Comparison of ENCODE assay signal across 24 cellular contexts in genomic region chr9:134949681-134950403, GRCh38. TPM values are rescaled to one million over a fixed set of nuclear protein-coding genes. Genes with fewer than 3 reads are reported as not detected.
A peak's percentile ranks its signal among the peaks of the same experiment; 100 is the strongest.
DNase-seq lines count a peak whose midpoint lies in the region; ATAC-seq, FAIRE-seq and TF ChIP-seq lines count a peak whose summit lies in the region.
"Had no signal": no experiment of that assay in that cellular context is flagged by ENCODE, and none has a peak within 500 bp of the region (broad histone marks: within the 10 kb centered on the region; RNA-seq: fewer than 3 reads in every experiment).

No MANE protein-coding gene starts in this region.

- in situ Hi-C loops in K562 (cut with MboI) = no loop called here

- no peak overlapping the region for H3K27ac ChIP-seq in K562 (ENCODE audit: extremely low read depth, low read depth, low read length)
- no peak overlapping the region for H3K27ac ChIP-seq in upper lobe of right lung
- H3K27ac ChIP-seq: BLaER1, Peyer's patch, SJCRH30 had no signal

- no peak overlapping the region for H2AFZ ChIP-seq in K562 (ENCODE audit: low read depth, low read length)
- H2AFZ ChIP-seq: GM23338 had no signal

- under 1% methylated on average over 12 of the region's 12 CpGs for WGBS in K562 (ENCODE audit: insufficient coverage, low coverage, missing lambda C conversion rate)

- intact Hi-C loops in Right ventricle myocardium superior (cut with DNase I) (no loop called here), left cardiac atrium (cut with DNase I) (no loop called here), K562 (cut with micrococcal nuclease) (no loop called here), upper lobe of right lung (cut with DNase I) (no loop called here)

- FAIRE-seq in K562 (lab: Jason Lieb, UNC) = no peak
- FAIRE-seq in D721Med (lab: Jason Lieb, UNC) = no peak
- FAIRE-seq: G401.6 had no signal

- H3K4me1 ChIP-seq in K562 (replicated peaks in 1 of 2; ENCODE audit: control insufficient read depth in 2 of 2, insufficient read depth in 2 of 2, low read length in 2 of 2) = no peaks in the 10 kb centered on the region
- no peaks in the 10 kb centered on the region for H3K4me1 ChIP-seq in upper lobe of right lung
- H3K4me1 ChIP-seq: Peyer's patch, SJCRH30 had no signal

- H3K27me3 ChIP-seq in K562 (ENCODE audit: control insufficient read depth in 2 of 2, insufficient read depth in 2 of 2, low read length in 2 of 2) (peaks cover 2 to 6% of the 10 kb centered on the region in 2 experiments; a peak in 2 of 5 replicates), upper lobe of right lung (no peaks in the 10 kb centered on the region)
- H3K27me3 ChIP-seq: BLaER1, Peyer's patch had no signal

- TF ChIP-seq RAD21 in K562 (CRISPR knock-in tag; conservative IDR thresholded peaks at IDR 0.05 in 1 of 2, IDR thresholded peaks at IDR 0.05 in 1 of 2) = no peak

- no peaks in the 10 kb centered on the region for H3K79me2 ChIP-seq in K562 (ENCODE audit: control insufficient read depth, insufficient read depth, low read length)

- no peaks in the 10 kb centered on the region for H3K4me1 Mint-ChIP-seq in progenitor cell of endocrine pancreas (ENCODE audit: low read depth)

- H3K9ac ChIP-seq in K562 (ENCODE audit: insufficient read depth in 1 of 2, low read depth in 2 of 2, low read length in 2 of 2) = no peak overlapping the region
- H3K9ac ChIP-seq: BLaER1 had no signal

- H3K4me3 ChIP-seq in K562 (no peak overlapping the region), upper lobe of right lung (no peak overlapping the region)
- H3K4me3 ChIP-seq: BLaER1, GM23338, Peyer's patch, SJCRH30 had no signal

- DNase-seq in Right ventricle myocardium superior (peak; percentile 19), left cardiac atrium (no peak), K562 (ENCODE audit: extremely low read depth in 1 of 4, low spot score in 3 of 4) (no peak), progenitor cell of endocrine pancreas (ENCODE audit: low spot score, unreplicated experiment) (no peak), upper lobe of right lung (peak; percentile 29), activated gamma-delta T cell (lab: John Stamatoyannopoulos, UW) (no peak), T-helper 2 cell (no peak), D721Med (ENCODE audit: insufficient read length, low spot score) (no peak)
- DNase-seq: CD4-positive, alpha-beta T cell; H9; Karpas-422; NCI-H1105; NCI-H146; NCI-H2029; NCI-H446 treated with DMSO at 0.1 percent for 48 hours; NCI-H526; OCI-M1; SJCRH30 had no signal

- no peak overlapping the region for H3K4me2 ChIP-seq in K562 (ENCODE audit: insufficient read depth, low read length)
- H3K4me2 ChIP-seq: BLaER1, GM23338 had no signal

- no peaks in the 10 kb centered on the region for H3K9me3 Mint-ChIP-seq in progenitor cell of endocrine pancreas (ENCODE audit: low read depth)
- H3K9me3 Mint-ChIP-seq: CD4-positive, alpha-beta T cell; GM23338 had no signal

- TF ChIP-seq CTCF in K562 (IDR thresholded peaks at IDR 0.05 in 2 of 3, conservative IDR thresholded peaks at IDR 0.05 in 1 of 3; ENCODE audit: insufficient read depth in 2 of 3, low read depth in 1 of 3, low read length in 3 of 3) (no peak), progenitor cell of endocrine pancreas (IDR thresholded peaks at IDR 0.05; ENCODE audit: unreplicated experiment) (no peak), upper lobe of right lung (IDR thresholded peaks at IDR 0.05) (no peak), D721Med (IDR thresholded peaks at IDR 0.05; ENCODE audit: insufficient read depth, missing control alignments) (no peak)

- POLR2A ChIA-PET in K562 (lab: Yijun Ruan, JAX) = no interaction called here

- no peaks in the 10 kb centered on the region for H3K9me1 ChIP-seq in K562 (ENCODE audit: control insufficient read depth, insufficient read depth, low read length)

- no peak for ATAC-seq in Right ventricle myocardium superior (ENCODE audit: poor library complexity)
- no peak for ATAC-seq in left cardiac atrium
- no peak for ATAC-seq in K562
- ATAC-seq in upper lobe of right lung = no peak
- ATAC-seq: GM23338 had no signal

- H3K36me3 Mint-ChIP-seq in progenitor cell of endocrine pancreas (ENCODE audit: insufficient read depth) = no peaks in the 10 kb centered on the region

- no TSS peak for BruUV-seq in K562 (replicated peaks; lab: Mats Ljungman, UMichigan)

- TF ChIP-seq EP300 in K562 (IDR thresholded peaks at IDR 0.05; ENCODE audit: low read length) = no peak

- H3K9me3 ChIP-seq in K562 (replicated peaks; ENCODE audit: control insufficient read depth, insufficient read depth, low read depth, low read length) = no peaks in the 10 kb centered on the region
- H3K9me3 ChIP-seq in upper lobe of right lung = no peaks in the 10 kb centered on the region
- H3K9me3 ChIP-seq: BLaER1, Peyer's patch had no signal

- H3K27me3 Mint-ChIP-seq in progenitor cell of endocrine pancreas = peaks cover 3% of the 10 kb centered on the region
- H3K27me3 Mint-ChIP-seq: CD4-positive, alpha-beta T cell had no signal

- no peaks in the 10 kb centered on the region for H3K36me3 ChIP-seq in K562 (ENCODE audit: control insufficient read depth, insufficient read depth, low read length)
- H3K36me3 ChIP-seq in upper lobe of right lung = no peaks in the 10 kb centered on the region
- H3K36me3 ChIP-seq: BLaER1, Peyer's patch, SJCRH30 had no signal

- 0 out of 2 replicates have a peak, but pooled peaks cover 3% of the 10 kb centered on the region for H4K20me1 ChIP-seq in K562 (replicated peaks; ENCODE audit: control insufficient read depth, insufficient read depth, low read length)
- H4K20me1 ChIP-seq: BLaER1 had no signal

- no peak overlapping the region for H3K4me3 Mint-ChIP-seq in progenitor cell of endocrine pancreas (ENCODE audit: low read depth)
- H3K4me3 Mint-ChIP-seq: CD4-positive, alpha-beta T cell; GM23338; H9 had no signal

- CTCF ChIA-PET in K562 (lab: Yijun Ruan, JAX; ENCODE audit: low intra/inter-chr PET ratio) = no interaction called here

- no peak for TF ChIP-seq POLR2A in K562 (conservative IDR thresholded peaks at IDR 0.05)

- peak overlapping the region; percentile 12 for H3K27ac Mint-ChIP-seq in progenitor cell of endocrine pancreas
- H3K27ac Mint-ChIP-seq: CD4-positive, alpha-beta T cell; GM23338 had no signal

TF ChIP-seq in K562, 482 proteins besides CTCF, POLR2A, EP300 and RAD21:
- TF ChIP-seq RFX1 (IDR thresholded peaks at IDR 0.05) = peak; percentile 64
- no peak for TF ChIP-seq ETV5 (CRISPR knock-in tag; IDR thresholded peaks at IDR 0.05; ENCODE audit: low read depth)

RNA-seq across cellular contexts. Expression of gene FCN1, which starts 32.1 kb away (rescaled TPM):
- total RNA-seq in Right ventricle myocardium superior = 4.0 TPM
- 10 to 100 TPM in 1 of 2 donors, 1 to 10 TPM in 1; 5.7 to 12.0 TPM for total RNA-seq in left cardiac atrium
- total RNA-seq in K562 (2011; cell fraction: chromatin; rRNA removed; ENCODE audit: low replicate concordance) = not detected in 2 replicates
- total RNA-seq in K562 (2011; cell fraction: nucleolus; rRNA removed) = not detected in 2 replicates
- not detected in 2 replicates for total RNA-seq in K562 (2011; cell fraction: nucleoplasm; rRNA removed)
- not detected in 2 replicates for total RNA-seq in K562 (2014; rRNA removed)
- not detected in 2 replicates for total RNA-seq in K562 (2014; rRNA removed; fragmentation: Illumina TruSeq; extraction: Trizol)
- total RNA-seq in K562 (2015; rRNA removed; fragmentation: Illumina TruSeq; extraction: Trizol) = not detected in 2 replicates
- total RNA-seq in K562 (2021) = not detected in 2 replicates
- polyA plus RNA-seq in K562 (2011; rRNA removed) = not detected in 2 replicates
- polyA plus RNA-seq in K562 (2011; cell fraction: cytosol; rRNA removed) = not detected in 2 replicates
- not detected in 2 replicates for polyA plus RNA-seq in K562 (2011; cell fraction: nucleus; rRNA removed)
- polyA plus RNA-seq in K562 (2012) = not detected in 2 replicates
- polyA plus RNA-seq in K562 (2014; fragmentation: Illumina TruSeq; extraction: Trizol) = not detected in 2 replicates
- polyA plus RNA-seq in K562 (2014; fragmentation: Nextera tagmentation; extraction: Ambion mirVana) = not detected
- polyA plus RNA-seq in K562 (2014; rRNA removed) = not detected in 2 replicates
- not detected in 2 replicates for polyA minus RNA-seq in K562 (2011; rRNA and poly(A)+ RNA removed)
- polyA minus RNA-seq in K562 (2011; cell fraction: cytosol; rRNA and poly(A)+ RNA removed) = not detected in 2 replicates
- not detected in 2 replicates for polyA minus RNA-seq in K562 (2011; cell fraction: nucleus; rRNA and poly(A)+ RNA removed)
- not detected in 2 replicates for total RNA-seq in progenitor cell of endocrine pancreas
- 63.0 TPM for total RNA-seq in upper lobe of right lung
- total RNA-seq: A172, GM23338, H9, HT-29, SJCRH30 had no signal
- polyA plus RNA-seq: GM23338 had no signal

Comparison
In these comparisons a context has a peak if more than half of its experiments do, and no peak if none do; other contexts are left out.
1. DNase-seq: peak in Right ventricle myocardium superior (single experiment) and upper lobe of right lung (single experiment); none in left cardiac atrium (single experiment), K562 (0 of 4), progenitor cell of endocrine pancreas (single experiment), activated gamma-delta T cell (single experiment), T-helper 2 cell (0 of 5) and D721Med (single experiment).